Comparison of ENCODE assay signal across 12 cellular contexts in the genomic region with DNA sequence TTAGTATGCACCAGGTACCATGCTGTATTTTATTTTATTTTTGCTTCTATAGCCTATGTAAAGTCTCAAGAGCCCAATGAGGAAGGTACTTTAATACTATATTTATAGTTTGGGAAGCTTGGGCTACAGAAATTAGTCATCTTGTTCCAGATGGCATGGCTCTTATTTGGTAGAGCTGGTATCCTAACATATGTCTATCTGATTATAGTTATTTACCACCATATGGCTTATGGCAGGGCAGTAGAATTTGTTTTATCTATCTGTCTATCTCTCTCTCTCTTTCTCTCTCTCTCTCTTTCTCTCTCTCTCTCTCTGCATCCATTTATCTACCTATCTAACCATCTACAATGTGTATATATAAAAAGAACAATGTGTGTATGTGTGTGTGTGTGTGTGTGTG.
A peak's percentile ranks its signal among the peaks of the same experiment; 100 is the strongest.
DNase-seq lines count a peak whose midpoint lies in the region; ATAC-seq lines count a peak whose summit lies in the region.
"Had no signal": no experiment of that assay in that cellular context is flagged by ENCODE, and none has a peak within 500 bp of the region (broad histone marks: within the 10 kb centered on the region; RNA-seq: fewer than 3 reads in every experiment).

No MANE protein-coding gene starts in this region.

- ATAC-seq in GM21526 (IDR thresholded peaks at IDR 0.05; ENCODE audit: low FRiP score, unreplicated experiment): no peak
- no peak for ATAC-seq in HG03460 (IDR thresholded peaks at IDR 0.05; ENCODE audit: unreplicated experiment)

- DNase-seq in DMS 273 treated with DMSO at 0.1 percent for 48 hours (lab: John Stamatoyannopoulos, UW) (peak; percentile 96), NCI-H2171 treated with DMSO at 0.1 percent for 48 hours (lab: John Stamatoyannopoulos, UW) (peak; percentile 95), NCI-H69 (lab: John Stamatoyannopoulos, UW) (peak; percentile 61), cerebellum (ENCODE audit: low spot score) (peak; percentile 21)
- DNase-seq in activated CD4-positive, alpha-beta T cell treated with anti-CD3 and anti-CD28 coated beads, Interleukin-2, amount 50 U/mL, for 48 hours: no peak
- DNase-seq: 8988T; AML-193; Caco-2; CD8-positive, alpha-beta memory T cell; DMS79 had no signal

Comparison
In these comparisons a context has a peak if more than half of its experiments do, and no peak if none do; other contexts are left out.
1. DNase-seq: peak in DMS 273 treated with DMSO at 0.1 percent for 48 hours (single experiment), NCI-H2171 treated with DMSO at 0.1 percent for 48 hours (single experiment), NCI-H69 (single experiment) and cerebellum (single experiment); none in activated CD4-positive, alpha-beta T cell treated with anti-CD3 and anti-CD28 coated beads, Interleukin-2, amount 50 U/mL, for 48 hours (0 of 2).